In the genomic region with DNA sequence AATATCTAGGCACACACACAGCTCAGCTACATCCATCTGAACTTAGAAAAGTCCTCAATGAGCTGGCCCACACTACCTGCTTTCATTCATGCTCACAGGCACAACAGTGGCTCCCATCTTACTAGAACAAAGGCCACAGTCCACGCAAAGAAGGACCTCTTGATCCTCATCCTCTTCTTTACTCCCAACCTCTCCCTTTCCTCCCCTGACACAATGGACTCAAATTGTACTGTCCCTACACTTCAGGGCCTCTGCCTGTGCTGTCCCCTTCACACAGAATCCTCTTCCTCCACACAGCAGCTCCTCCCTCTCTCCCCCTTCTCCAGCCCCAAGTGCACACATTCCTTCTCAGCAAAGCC, we compare ENCODE assay signal across 1 cellular context.
TF ChIP-seq lines count a peak whose summit lies in the region.

No MANE protein-coding gene starts in this region.

TF ChIP-seq in IMR-90, 13 proteins besides CTCF, POLR2A, EP300 and RAD21 (continued from another document):
- no peak for TF ChIP-seq CHD1 (IDR thresholded peaks at IDR 0.05; ENCODE audit: low read depth, low read length)
